Comparison of ENCODE assay signal across 12 cellular contexts in genomic region chr1:52631759-52632331, GRCh38. TPM values are rescaled to one million over a fixed set of nuclear protein-coding genes. Genes with fewer than 3 reads are reported as not detected.
DNase-seq lines count a peak whose midpoint lies in the region; ATAC-seq and TF ChIP-seq lines count a peak whose summit lies in the region.
"Had no signal": no experiment of that assay in that cellular context is flagged by ENCODE, and none has a peak within 500 bp of the region (broad histone marks: within the 10 kb centered on the region; RNA-seq: fewer than 3 reads in every experiment).

No MANE protein-coding gene starts in this region.

- peak overlapping the region; percentile 37; the same call in 1 of the 2 replicates for H3K4me3 ChIP-seq in DOHH2 (ENCODE audit: low read length)
- H3K4me3 ChIP-seq: lung had no signal

- no peaks in the 10 kb centered on the region for H3K79me2 ChIP-seq in DOHH2 (ENCODE audit: control insufficient read depth, low read length)

- peaks cover 21% of the 10 kb centered on the region for H3K4me1 Mint-ChIP-seq in activated T-helper 17 cell treated with anti-CD3 and anti-CD28 coated beads, Interleukin-2, amount 50 U/mL, for 72 hours
- peaks cover 30 to 74% (median 68%) of the 10 kb centered on the region in 4 donors for H3K4me1 Mint-ChIP-seq in naive thymus-derived CD8-positive, alpha-beta T cell

- H4K20me1 ChIP-seq in DOHH2 (ENCODE audit: control insufficient read depth, insufficient read depth, low read depth, low read length), result no peaks in the 10 kb centered on the region

- peaks cover 51% of the 10 kb centered on the region for H3K4me1 ChIP-seq in DOHH2 (ENCODE audit: control insufficient read depth, low read length)

- H3K36me3 ChIP-seq in DOHH2 (ENCODE audit: control insufficient read depth, low read length), result no peaks in the 10 kb centered on the region

- H3K9me3 ChIP-seq in DOHH2 (ENCODE audit: control insufficient read depth, insufficient read depth, low read length), result no peaks in the 10 kb centered on the region

- no peaks in the 10 kb centered on the region for H3K27me3 Mint-ChIP-seq in activated T-helper 17 cell treated with anti-CD3 and anti-CD28 coated beads, Interleukin-2, amount 50 U/mL, for 72 hours
- H3K27me3 Mint-ChIP-seq in naive thymus-derived CD8-positive, alpha-beta T cell, result no peaks in the 10 kb centered on the region

- H3K36me3 Mint-ChIP-seq in activated T-helper 17 cell treated with anti-CD3 and anti-CD28 coated beads, Interleukin-2, amount 50 U/mL, for 72 hours (ENCODE audit: low read depth), result peaks cover 7% of the 10 kb centered on the region
- peaks cover 0 to 2% (median 0%) of the 10 kb centered on the region in 3 donors for H3K36me3 Mint-ChIP-seq in naive thymus-derived CD8-positive, alpha-beta T cell
- H3K36me3 Mint-ChIP-seq: brain had no signal

- H3K27me3 ChIP-seq in DOHH2 (ENCODE audit: control insufficient read depth, low read length), result peaks cover 18% of the 10 kb centered on the region

- no peaks in the 10 kb centered on the region for H3K9me2 ChIP-seq in DOHH2 (replicated peaks; ENCODE audit: control insufficient read depth, low read length)

- peak overlapping the region; percentile 86 for H3K27ac Mint-ChIP-seq in activated T-helper 17 cell treated with anti-CD3 and anti-CD28 coated beads, Interleukin-2, amount 50 U/mL, for 72 hours
- H3K27ac Mint-ChIP-seq in naive thymus-derived CD8-positive, alpha-beta T cell, result peak overlapping the region; percentile 94 to 99 (median 96)

- TF ChIP-seq CTCF in DOHH2 (IDR thresholded peaks at IDR 0.05; ENCODE audit: low read depth, low read length, poor library complexity, severe bottlenecking), result no peak

- peak overlapping the region; percentile 78 for H3K4me3 Mint-ChIP-seq in activated T-helper 17 cell treated with anti-CD3 and anti-CD28 coated beads, Interleukin-2, amount 50 U/mL, for 72 hours
- peak overlapping the region; percentile 85 to 92 (median 87) for H3K4me3 Mint-ChIP-seq in naive thymus-derived CD8-positive, alpha-beta T cell

- peak; percentile 52 for DNase-seq in NCI-H2227 (lab: John Stamatoyannopoulos, UW; ENCODE audit: unreplicated experiment)
- DNase-seq in naive thymus-derived CD8-positive, alpha-beta T cell, result peak in 1 of 10 donors; percentile 23
- DNase-seq in activated CD4-positive, CD25-positive, alpha-beta regulatory T cell treated with anti-CD3 and anti-CD28 coated beads, Interleukin-2, amount 50 U/mL, for 72 hours, result no peak

- H3K9me3 Mint-ChIP-seq in activated T-helper 17 cell treated with anti-CD3 and anti-CD28 coated beads, Interleukin-2, amount 50 U/mL, for 72 hours, result no peaks in the 10 kb centered on the region
- H3K9me3 Mint-ChIP-seq in naive thymus-derived CD8-positive, alpha-beta T cell, result peaks cover 0 to 2% (median 0%) of the 10 kb centered on the region in 9 donors

- peak overlapping the region; percentile 76 for H3K4me2 ChIP-seq in DOHH2 (ENCODE audit: low read length)

- POLR2A ChIA-PET in naive thymus-derived CD8-positive, alpha-beta T cell (lab: Charles Lee), result interaction anchor here (0.7 to 5.7 kb wide), 15 partner anchors 10 to 227 kb away, joined by 3 to 67 read pairs (median 12); partner anchors contain the start of genes GPX7, ORC1, PRPF38A and TUT4

- H3F3A ChIP-seq in DOHH2 (ENCODE audit: control insufficient read depth, insufficient read depth), result peaks cover 8% of the 10 kb centered on the region

- H3K27ac ChIP-seq in DOHH2 (ENCODE audit: low read depth, low read length), result no peak overlapping the region

- ATAC-seq in activated T-helper 17 cell treated with anti-CD3 and anti-CD28 coated beads, Interleukin-2, amount 50 U/mL, for 72 hours (replicated peaks), result no peak
- ATAC-seq in naive thymus-derived CD8-positive, alpha-beta T cell, result no peak
- no peak for ATAC-seq in HG03521 (IDR thresholded peaks at IDR 0.05; ENCODE audit: unreplicated experiment)
- no peak for ATAC-seq in HG02973 (IDR thresholded peaks at IDR 0.05; ENCODE audit: unreplicated experiment)
- no peak for ATAC-seq in HG02642 (IDR thresholded peaks at IDR 0.05; ENCODE audit: poor library complexity, unreplicated experiment)

RNA-seq across cellular contexts. Expression of gene SHISAL2A, which starts 1.1 kb away (rescaled TPM):
- total RNA-seq in activated T-helper 17 cell treated with anti-CD3 and anti-CD28 coated beads, Interleukin-2, amount 50 U/mL, for 72 hours, result 1 to 10 TPM; 7.1 to 8.9 TPM
- total RNA-seq in naive thymus-derived CD8-positive, alpha-beta T cell, result 10 to 100 TPM; 83.4 to 89.0 TPM
- 10 to 100 TPM in 1 of 3 donors, 1 to 10 TPM in 2; 7.1 to 12.1 (median 7.9) TPM for polyA plus RNA-seq in naive thymus-derived CD8-positive, alpha-beta T cell
- total RNA-seq: HT1080, NCI-H460 had no signal

RNA-seq across cellular contexts. Expression of gene GPX7, which starts 29.7 kb away (rescaled TPM):
- 10 to 100 TPM; 14.0 to 20.5 TPM for total RNA-seq in activated T-helper 17 cell treated with anti-CD3 and anti-CD28 coated beads, Interleukin-2, amount 50 U/mL, for 72 hours
- 10 to 100 TPM; 25.0 to 30.4 TPM for total RNA-seq in naive thymus-derived CD8-positive, alpha-beta T cell
- polyA plus RNA-seq in naive thymus-derived CD8-positive, alpha-beta T cell, result 10 to 100 TPM; 30.2 to 34.5 (median 30.3) TPM
- total RNA-seq: HT1080 had no signal

Comparison
In these comparisons a context has a peak if more than half of its experiments do, and no peak if none do; other contexts are left out.
1. RNA of gene SHISAL2A, which starts 1.1 kb away (total RNA-seq): 83.4 to 89.0 TPM in naive thymus-derived CD8-positive, alpha-beta T cell; 7.1 to 8.9 TPM in activated T-helper 17 cell treated with anti-CD3 and anti-CD28 coated beads, Interleukin-2, amount 50 U/mL, for 72 hours; every median in the first group is over 4 times any median in the second.